Comparison of ENCODE assay signal across 6 cellular contexts in genomic region chr18:41600693-41601391, GRCh38.
"Had no signal": no experiment of that assay in that cellular context is flagged by ENCODE, and none has a peak within 500 bp of the region (broad histone marks: within the 10 kb centered on the region; RNA-seq: fewer than 3 reads in every experiment).

No MANE protein-coding gene starts in this region.

- H3K4me3 Mint-ChIP-seq: IgD-negative memory B cell had no signal

- H3K27ac ChIP-seq: HL-60 had no signal

- ATAC-seq: HepG2, K562 had no signal

- DNase-seq: IMR-90, KBM-7 had no signal

- H3K4me1 Mint-ChIP-seq: IgD-negative memory B cell had no signal

- H3K27me3 Mint-ChIP-seq: IgD-negative memory B cell had no signal

- H3K4me3 ChIP-seq: K562 had no signal
